ENCODE assay signal across 21 cellular contexts in the genomic region with DNA sequence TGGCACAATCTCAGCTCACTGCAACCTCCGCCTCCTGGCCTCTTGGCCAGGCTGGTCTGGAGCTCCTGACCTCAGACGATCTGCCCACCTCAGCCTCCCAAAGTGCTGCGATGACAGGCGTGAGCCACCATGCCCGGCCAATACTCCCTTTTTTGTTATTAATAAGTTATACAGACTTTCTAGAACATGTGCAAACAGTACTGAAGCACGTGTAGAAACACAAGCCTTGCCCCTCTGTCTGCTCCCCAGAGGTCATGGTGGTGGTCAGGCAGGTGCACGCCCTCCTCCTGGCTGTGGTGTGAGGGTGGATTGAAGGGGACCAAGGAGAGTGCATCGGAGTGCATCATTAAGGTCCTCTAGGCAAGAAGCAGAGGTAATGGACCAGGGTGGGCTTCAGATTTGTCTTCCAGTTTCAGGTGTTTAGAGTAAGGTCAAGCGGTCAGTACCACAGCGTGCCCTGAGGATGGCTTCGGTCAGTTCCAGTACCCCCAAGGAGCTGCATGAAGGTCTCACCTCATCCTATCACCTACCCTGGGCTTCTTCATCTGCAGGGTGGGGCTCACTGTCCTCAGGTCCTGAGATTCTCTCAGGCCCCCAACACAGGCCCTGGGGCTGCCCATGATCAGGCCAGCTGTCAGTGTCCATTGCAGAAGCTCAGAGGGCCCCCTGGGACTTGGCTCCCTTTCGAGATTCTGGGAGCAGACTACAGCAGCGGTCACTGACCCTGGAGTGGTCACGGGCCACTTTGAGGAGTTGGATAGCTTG.
DNase-seq lines count a peak whose midpoint lies in the region; ATAC-seq and TF ChIP-seq lines count a peak whose summit lies in the region.
"Had no signal": no experiment of that assay in that cellular context is flagged by ENCODE, and none has a peak within 500 bp of the region (broad histone marks: within the 10 kb centered on the region; RNA-seq: fewer than 3 reads in every experiment).

No MANE protein-coding gene starts in this region.

- peak overlapping the region; percentile 29; the same call in 1 of the 2 replicates for H4K91ac ChIP-seq in IMR-90 (ENCODE audit: insufficient read depth, low read depth, low read length)

- no peak overlapping the region for H2BK5ac ChIP-seq in IMR-90 (ENCODE audit: low read depth, low read length, poor library complexity, severe bottlenecking)

- H3K27me3 ChIP-seq in IMR-90 (ENCODE audit: control insufficient read depth, insufficient read depth, low read length) (no peaks in the 10 kb centered on the region), lower lobe of right lung (ENCODE audit: low read depth) (no peaks in the 10 kb centered on the region)
- H3K27me3 ChIP-seq: BLaER1 had no signal

- TF ChIP-seq POLR2A in IMR-90 (IDR thresholded peaks at IDR 0.05; ENCODE audit: low read depth, low read length): no peak

- H3K4ac ChIP-seq in IMR-90 (ENCODE audit: low read depth, low read length): no peak overlapping the region; the same call in 1 of the 2 replicates

- H3K27ac ChIP-seq in IMR-90 (ENCODE audit: insufficient read depth, low read length): no peak overlapping the region
- no peak overlapping the region for H3K27ac ChIP-seq in lower lobe of right lung
- H3K27ac ChIP-seq: BLaER1, GM23248, KMS-11 had no signal

- H3K4me2 ChIP-seq in IMR-90 (ENCODE audit: low read depth, low read length): no peak overlapping the region
- H3K4me2 ChIP-seq: BLaER1, KMS-11 had no signal

- TF ChIP-seq CTCF in IMR-90 (conservative IDR thresholded peaks at IDR 0.05; ENCODE audit: low read depth, low read length): no peak
- TF ChIP-seq CTCF in WTC11 (IDR thresholded peaks at IDR 0.05): no peak
- no peak for TF ChIP-seq CTCF in lower lobe of right lung (IDR thresholded peaks at IDR 0.05)

- no peak for TF ChIP-seq RAD21 in IMR-90 (IDR thresholded peaks at IDR 0.05; ENCODE audit: low read length)

- H3K4me1 ChIP-seq in IMR-90 (ENCODE audit: control insufficient read depth, insufficient read depth, low read length) (peaks cover 40% of the 10 kb centered on the region), lower lobe of right lung (no peaks in the 10 kb centered on the region)
- H3K4me1 ChIP-seq: HAP-1 had no signal

- H3K9me1 ChIP-seq in IMR-90 (ENCODE audit: insufficient read depth, low read length): peaks cover 64% of the 10 kb centered on the region

- no peaks in the 10 kb centered on the region for H3K9me3 Mint-ChIP-seq in WTC11
- H3K9me3 Mint-ChIP-seq: CD4-positive, alpha-beta T cell had no signal

- H3K36me3 Mint-ChIP-seq in WTC11: no peaks in the 10 kb centered on the region

- H3K79me1 ChIP-seq in IMR-90 (ENCODE audit: low read depth in 1 of 2, low read length in 2 of 2): peaks cover 39 to 96% of the 10 kb centered on the region in 2 experiments; a peak in 3 of 4 replicates

- in situ Hi-C loops in IMR-90 (cut with MboI; ENCODE audit: low sequenced_read_pairs): no loop called here

- peaks cover 66% of the 10 kb centered on the region for H3K4me1 Mint-ChIP-seq in WTC11

- POLR2A ChIA-PET in IMR-90 (lab: Charles Lee; ENCODE audit: unreplicated experiment): no interaction called here
- POLR2A ChIA-PET in WTC11 (lab: Charles Lee): interaction anchor here (1.1 kb wide), 1 partner anchor 215 kb away, joined by 5 read pairs; no protein-coding TSS in a partner anchor

- H2BK15ac ChIP-seq in IMR-90 (ENCODE audit: low read depth, low read length): no peak overlapping the region

- H4K20me1 ChIP-seq in IMR-90 (ENCODE audit: insufficient read depth, low read length): peaks cover 75% of the 10 kb centered on the region
- H4K20me1 ChIP-seq: BLaER1 had no signal

- 83% methylated on average over 1 of the region's 14 CpGs; no CpG with 5 or more reads in 1 of the 2 experiments for WGBS in IMR-90 (ENCODE audit: extremely low coverage in 2 of 2, insufficient read length in 1 of 2), 2 experiments

- H4K8ac ChIP-seq in IMR-90 (ENCODE audit: low read depth in 2 of 2, low read length in 2 of 2): no peak overlapping the region

- H2BK20ac ChIP-seq in IMR-90 (ENCODE audit: low read depth, low read length): no peak overlapping the region

- no peak overlapping the region for H3K56ac ChIP-seq in IMR-90 (ENCODE audit: extremely low read depth, insufficient read depth, low read length)

- no peak overlapping the region for H2AK9ac ChIP-seq in IMR-90 (replicated peaks; ENCODE audit: low read depth, low read length, poor library complexity)

- H3K23ac ChIP-seq in IMR-90 (ENCODE audit: low read depth, low read length): no peak overlapping the region; the same call in 1 of the 2 replicates

- no peak overlapping the region for H3K9ac ChIP-seq in IMR-90 (ENCODE audit: low read depth, low read length)
- H3K9ac ChIP-seq: BLaER1, GM23248, KMS-11 had no signal

- H2AK5ac ChIP-seq in IMR-90 (ENCODE audit: low read depth, low read length): no peak overlapping the region

- H2BK120ac ChIP-seq in IMR-90 (ENCODE audit: low read depth, low read length): no peak overlapping the region

- no peaks in the 10 kb centered on the region for H3K27me3 Mint-ChIP-seq in WTC11 (ENCODE audit: low read depth)

- H3K4me3 Mint-ChIP-seq in WTC11: no peak overlapping the region
- H3K4me3 Mint-ChIP-seq: CD4-positive, alpha-beta T cell had no signal

- ATAC-seq in IMR-90 (ENCODE audit: low read depth): no peak
- no peak for ATAC-seq in WTC11
- ATAC-seq in lower lobe of right lung: no peak

- H3K36me3 ChIP-seq in IMR-90 (ENCODE audit: control insufficient read depth, insufficient read depth, low read length) (peaks cover 4% of the 10 kb centered on the region; the same call in 1 of the 2 replicates), lower lobe of right lung (no peaks in the 10 kb centered on the region)
- H3K36me3 ChIP-seq: BLaER1, HAP-1 had no signal

- H3K4me3 ChIP-seq in IMR-90 (ENCODE audit: insufficient read depth, low read depth, low read length) (no peak overlapping the region), lower lobe of right lung (no peak overlapping the region)
- H3K4me3 ChIP-seq: BLaER1, GM23248, HAP-1 had no signal

- no peak overlapping the region for H3K14ac ChIP-seq in IMR-90 (replicated peaks; ENCODE audit: low read depth, low read length)

- BruUV-seq in IMR-90 (replicated peaks; lab: Mats Ljungman, UMichigan): no TSS peak

- H3K18ac ChIP-seq in IMR-90 (ENCODE audit: low read depth, low read length): no peak overlapping the region

- H3K9me3 ChIP-seq in IMR-90 (ENCODE audit: control insufficient read depth, insufficient read depth, low read length): no peaks in the 10 kb centered on the region
- no peaks in the 10 kb centered on the region for H3K9me3 ChIP-seq in lower lobe of right lung
- H3K9me3 ChIP-seq: BLaER1, HAP-1 had no signal

- CTCF ChIA-PET in IMR-90 (lab: Yijun Ruan, JAX) (interaction anchor here (0.7 kb wide), 1 partner anchor 103 kb away, joined by 11 read pairs; no protein-coding TSS in a partner anchor), WTC11 (lab: Charles Lee) (interaction anchor here (0.6 to 5.2 kb wide), 15 partner anchors 8 to 307 kb away, joined by 3 to 23 read pairs (median 5); no protein-coding TSS in a partner anchor)

- peak overlapping the region; percentile 53 for H3K27ac Mint-ChIP-seq in WTC11
- H3K27ac Mint-ChIP-seq: CD4-positive, alpha-beta T cell had no signal

- no peak for DNase-seq in IMR-90
- no peak for DNase-seq in WTC11 (ENCODE audit: low spot score)
- peak; percentile 30 for DNase-seq in lower lobe of right lung
- peak; percentile 66 for DNase-seq in posterior vena cava (ENCODE audit: low spot score)
- no peak for DNase-seq in NCI-H2029 (lab: John Stamatoyannopoulos, UW)
- DNase-seq in cerebellum (ENCODE audit: low spot score): no peak
- DNase-seq in NCI-H2196 treated with DMSO at 0.1 percent for 48 hours (lab: John Stamatoyannopoulos, UW; ENCODE audit: unreplicated experiment): no peak
- DNase-seq: CD4-positive, alpha-beta T cell; COR-L47; DMS79; GM23248; NCI-H1092 treated with DMSO at 0.1 percent for 48 hours; NCI-H146; NCI-H2029 treated with DMSO at 0.1 percent for 48 hours; NCI-H2171; NCI-H446; NCI-H526; Right ventricle myocardium superior had no signal

- intact Hi-C loops in IMR-90 (cut with micrococcal nuclease) (no loop called here), lower lobe of right lung (cut with DNase I) (no loop called here), posterior vena cava (cut with DNase I) (loop anchor here in 1 of 2 donors (10.0 kb wide), 1 partner anchor 125 kb away; a partner anchor contains a TSS)

- H2AFZ ChIP-seq in IMR-90 (replicated peaks; ENCODE audit: low read length, poor library complexity): no peak overlapping the region
- H2AFZ ChIP-seq: GM23248 had no signal

- dilution Hi-C loops in IMR-90 (cut with HindIII; ENCODE audit: low sequenced_read_pairs, unreplicated experiment): no loop called here

- no peak overlapping the region for H4K5ac ChIP-seq in IMR-90 (ENCODE audit: low read depth, low read length)

TF ChIP-seq in IMR-90, 13 proteins besides CTCF, POLR2A, EP300 and RAD21 (continues in another document):
- TF ChIP-seq, protein P1, sequence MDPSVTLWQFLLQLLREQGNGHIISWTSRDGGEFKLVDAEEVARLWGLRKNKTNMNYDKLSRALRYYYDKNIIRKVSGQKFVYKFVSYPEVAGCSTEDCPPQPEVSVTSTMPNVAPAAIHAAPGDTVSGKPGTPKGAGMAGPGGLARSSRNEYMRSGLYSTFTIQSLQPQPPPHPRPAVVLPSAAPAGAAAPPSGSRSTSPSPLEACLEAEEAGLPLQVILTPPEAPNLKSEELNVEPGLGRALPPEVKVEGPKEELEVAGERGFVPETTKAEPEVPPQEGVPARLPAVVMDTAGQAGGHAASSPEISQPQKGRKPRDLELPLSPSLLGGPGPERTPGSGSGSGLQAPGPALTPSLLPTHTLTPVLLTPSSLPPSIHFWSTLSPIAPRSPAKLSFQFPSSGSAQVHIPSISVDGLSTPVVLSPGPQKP (IDR thresholded peaks at IDR 0.05; ENCODE audit: borderline replicate concordance, low read depth, low read length): no peak
- TF ChIP-seq MAZ (IDR thresholded peaks at IDR 0.05; ENCODE audit: borderline replicate concordance, low read depth, low read length): no peak
- TF ChIP-seq MAFK (IDR thresholded peaks at IDR 0.05; ENCODE audit: low read depth, low read length): no peak
- TF ChIP-seq CHD1 (IDR thresholded peaks at IDR 0.05; ENCODE audit: low read depth, low read length): no peak

TF ChIP-seq in WTC11, 78 proteins besides CTCF, POLR2A, EP300 and RAD21 (continues in another document):
- TF ChIP-seq, protein P2, sequence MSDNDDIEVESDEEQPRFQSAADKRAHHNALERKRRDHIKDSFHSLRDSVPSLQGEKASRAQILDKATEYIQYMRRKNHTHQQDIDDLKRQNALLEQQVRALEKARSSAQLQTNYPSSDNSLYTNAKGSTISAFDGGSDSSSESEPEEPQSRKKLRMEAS (CRISPR knock-in tag; IDR thresholded peaks at IDR 0.05): no peak
- no peak for TF ChIP-seq TP53 (CRISPR knock-in tag; IDR thresholded peaks at IDR 0.05)
- TF ChIP-seq ZNF121 (CRISPR knock-in tag; IDR thresholded peaks at IDR 0.05): no peak
- TF ChIP-seq NR3C1 (CRISPR knock-in tag; conservative IDR thresholded peaks at IDR 0.05; ENCODE audit: low read depth): no peak

Comparison
In these comparisons a context has a peak if more than half of its experiments do, and no peak if none do; other contexts are left out.
1. DNase-seq: peak in lower lobe of right lung (single experiment) and posterior vena cava (single experiment); none in IMR-90 (single experiment), WTC11 (single experiment), NCI-H2029 (single experiment), cerebellum (single experiment) and NCI-H2196 treated with DMSO at 0.1 percent for 48 hours (single experiment).